ENCODE assay signal across 9 cellular contexts in genomic region chr2:64649013-64649484, GRCh38. TPM values are rescaled to one million over a fixed set of nuclear protein-coding genes. Genes with fewer than 3 reads are reported as not detected.
A peak's percentile ranks its signal among the peaks of the same experiment; 100 is the strongest.
DNase-seq lines count a peak whose midpoint lies in the region; ATAC-seq, FAIRE-seq and TF ChIP-seq lines count a peak whose summit lies in the region.
"Had no signal": no experiment of that assay in that cellular context is flagged by ENCODE, and none has a peak within 500 bp of the region (broad histone marks: within the 10 kb centered on the region; RNA-seq: fewer than 3 reads in every experiment).

No MANE protein-coding gene starts in this region.

- POLR2A ChIA-PET in CD4-positive, alpha-beta T cell (lab: Charles Lee) = interaction anchor here (0.7 to 12.6 kb wide), 8 partner anchors 9 to 125 kb away, joined by 3 to 395 read pairs (median 8); partner anchors contain the start of gene AFTPH

- H3K27ac Mint-ChIP-seq in CD4-positive, alpha-beta T cell = peak overlapping the region; percentile 80
- H3K27ac Mint-ChIP-seq: effector memory CD8-positive, alpha-beta T cell had no signal

- H3K27me3 Mint-ChIP-seq in CD4-positive, alpha-beta T cell = no peaks in the 10 kb centered on the region
- H3K27me3 Mint-ChIP-seq: effector memory CD8-positive, alpha-beta T cell had no signal

- in situ Hi-C loops in GM13977 (cut with MboI; ENCODE audit: low pct_unique_long_range_greater_than_20kb, low sequenced_read_pairs, unreplicated experiment) = loop anchor here (10.0 kb wide), 1 partner anchor 216 kb away; no protein-coding TSS in a partner anchor

- no peak for FAIRE-seq in urothelium cell line (lab: Jason Lieb, UNC)

- intact Hi-C loops in CD4-positive, alpha-beta T cell (cut with DNase I, micrococcal nuclease) = loop anchor here (5.0 kb wide), 3 partner anchors 33 to 127 kb away; partner anchors contain the start of gene AFTPH (in 2 of the 2)

- no peaks in the 10 kb centered on the region for H3K27me3 ChIP-seq in CD4-positive, alpha-beta T cell (ENCODE audit: control insufficient read depth, insufficient read depth, low read length)
- H3K27me3 ChIP-seq in duodenal mucosa (ENCODE audit: control insufficient read depth in 1 of 2, insufficient read depth in 2 of 2, low read length in 2 of 2) = no peaks in the 10 kb centered on the region
- no peaks in the 10 kb centered on the region for H3K27me3 ChIP-seq in neutrophil

- H3K9me3 Mint-ChIP-seq in CD4-positive, alpha-beta T cell = no peaks in the 10 kb centered on the region
- H3K9me3 Mint-ChIP-seq: effector memory CD8-positive, alpha-beta T cell had no signal

- H3K4me3 ChIP-seq in duodenal mucosa (ENCODE audit: low read depth in 1 of 2, low read length in 2 of 2) = peak overlapping the region; percentile 30 to 33
- H3K4me3 ChIP-seq in neutrophil (ENCODE audit: low read depth in 1 of 2, low read length in 1 of 2) = no peak overlapping the region

- peaks cover 11% of the 10 kb centered on the region for H3K36me3 Mint-ChIP-seq in CD4-positive, alpha-beta T cell (ENCODE audit: low read depth)

- H3K36me3 ChIP-seq in duodenal mucosa (ENCODE audit: control insufficient read depth in 1 of 2, insufficient read depth in 2 of 2, low read length in 2 of 2) (no peaks in the 10 kb centered on the region), neutrophil (no peaks in the 10 kb centered on the region)

- H3K9ac ChIP-seq in duodenal mucosa (ENCODE audit: low read depth in 1 of 2, low read length in 2 of 2) = peak overlapping the region; percentile 15 to 54

- H3K4me1 ChIP-seq in duodenal mucosa (ENCODE audit: control insufficient read depth in 1 of 2, insufficient read depth in 2 of 2, low read length in 2 of 2) (peaks cover 47 to 64% of the 10 kb centered on the region in 2 donors), neutrophil (ENCODE audit: control insufficient read depth in 1 of 2, insufficient read depth in 1 of 2, low read depth in 1 of 2, low read length in 1 of 2) (peaks cover 71 to 85% of the 10 kb centered on the region in 2 experiments)

- no peaks in the 10 kb centered on the region for H3K9me3 ChIP-seq in CD4-positive, alpha-beta T cell (ENCODE audit: control insufficient read depth, low read length)
- no peaks in the 10 kb centered on the region for H3K9me3 ChIP-seq in duodenal mucosa (ENCODE audit: control insufficient read depth in 1 of 2, low read length in 2 of 2)
- H3K9me3 ChIP-seq in neutrophil = no peaks in the 10 kb centered on the region

- H3K4me3 Mint-ChIP-seq in CD4-positive, alpha-beta T cell = peak overlapping the region; percentile 70
- H3K4me3 Mint-ChIP-seq: effector memory CD8-positive, alpha-beta T cell had no signal

- peaks cover 86% of the 10 kb centered on the region for H3K4me1 Mint-ChIP-seq in CD4-positive, alpha-beta T cell (ENCODE audit: low read depth)

- H3K27ac ChIP-seq in CD4-positive, alpha-beta T cell (ENCODE audit: low read depth, low read length) = peak overlapping the region; percentile 15
- H3K27ac ChIP-seq in duodenal mucosa (ENCODE audit: low read depth, low read length) (peak overlapping the region; percentile 13), neutrophil (peak overlapping the region; percentile 58)

- TF ChIP-seq CTCF in CD4-positive, alpha-beta T cell (IDR thresholded peaks at IDR 0.05) = no peak
- no peak for TF ChIP-seq CTCF in neutrophil (IDR thresholded peaks at IDR 0.05)
- no peak for TF ChIP-seq CTCF in GM13977 (IDR thresholded peaks at IDR 0.05; ENCODE audit: extremely low read depth, insufficient read depth, missing control alignments)

- no peak for DNase-seq in CD4-positive, alpha-beta T cell
- peak; percentile 57 to 75 for DNase-seq in NCI-H526 (lab: John Stamatoyannopoulos, UW)
- DNase-seq in urothelium cell line (ENCODE audit: low spot score) = no peak
- DNase-seq in GM13977 (ENCODE audit: low spot score) = no peak
- DNase-seq in HK-2 (ENCODE audit: unreplicated experiment) = no peak
- DNase-seq: effector memory CD8-positive, alpha-beta T cell had no signal

- CTCF ChIA-PET in CD4-positive, alpha-beta T cell (lab: Charles Lee) = interaction anchor here (1.0 to 1.3 kb wide), 4 partner anchors 9 to 269 kb away, joined by 3 to 5 read pairs (median 3); no protein-coding TSS in a partner anchor

- ATAC-seq in CD4-positive, alpha-beta T cell (ENCODE audit: poor library complexity) = no peak
- ATAC-seq in HG03196 (IDR thresholded peaks at IDR 0.05; ENCODE audit: unreplicated experiment) = no peak
- ATAC-seq: effector memory CD8-positive, alpha-beta T cell had no signal

RNA-seq across cellular contexts. Expression of gene SERTAD2, which starts 4.7 kb away (rescaled TPM):
- 10 to 100 TPM; 50.5 to 54.1 TPM for total RNA-seq in CD4-positive, alpha-beta T cell

Comparison
In these comparisons a context has a peak if more than half of its experiments do, and no peak if none do; other contexts are left out.
1. DNase-seq: peak in NCI-H526 (2 of 2); none in CD4-positive, alpha-beta T cell (0 of 10), urothelium cell line (single experiment), GM13977 (single experiment) and HK-2 (single experiment).
2. H3K4me3 ChIP-seq: peak in duodenal mucosa (2 of 2); none in neutrophil (0 of 2).
3. Peak in every context shown above with its lines, with median percentiles within 50 percentile points of each other: H3K27ac ChIP-seq.